Comparison of ENCODE assay signal across 8 cellular contexts in genomic region chr3:17412950-17413530, GRCh38.
A peak's percentile ranks its signal among the peaks of the same experiment; 100 is the strongest.
DNase-seq lines count a peak whose midpoint lies in the region; ATAC-seq and TF ChIP-seq lines count a peak whose summit lies in the region.

No MANE protein-coding gene starts in this region.

- no peaks in the 10 kb centered on the region for H3F3A ChIP-seq in GM23248 (ENCODE audit: insufficient read depth)

- no peaks in the 10 kb centered on the region for H3K36me3 ChIP-seq in GM23248 (ENCODE audit: low read depth)
- H3K36me3 ChIP-seq in KMS-11 (ENCODE audit: insufficient read depth): no peaks in the 10 kb centered on the region
- no peaks in the 10 kb centered on the region for H3K36me3 ChIP-seq in mucosa of descending colon (ENCODE audit: low read depth)

- in situ Hi-C loops in GM23248 (cut with MboI): no loop called here

- no peaks in the 10 kb centered on the region for H3K9me2 ChIP-seq in GM23248 (ENCODE audit: insufficient read depth)

- no peaks in the 10 kb centered on the region for H4K20me1 ChIP-seq in GM23248 (ENCODE audit: insufficient read depth)
- no peaks in the 10 kb centered on the region for H4K20me1 ChIP-seq in KMS-11 (ENCODE audit: insufficient read depth)

- no peak overlapping the region for H3K4me2 ChIP-seq in GM23248 (ENCODE audit: unreplicated experiment)
- H3K4me2 ChIP-seq in KMS-11: no peak overlapping the region

- ATAC-seq in mucosa of descending colon: peak; percentile 77

- no peaks in the 10 kb centered on the region for H3K27me3 ChIP-seq in GM23248 (replicated peaks; ENCODE audit: insufficient read depth)
- no peaks in the 10 kb centered on the region for H3K27me3 ChIP-seq in KMS-11 (ENCODE audit: insufficient read depth, low read depth)

- H3K4me1 ChIP-seq in GM23248 (ENCODE audit: insufficient read depth) (no peaks in the 10 kb centered on the region), KMS-11 (ENCODE audit: low read depth, poor library complexity, severe bottlenecking) (no peaks in the 10 kb centered on the region), mucosa of descending colon (ENCODE audit: low read depth) (no peaks in the 10 kb centered on the region)

- peak; percentile 20 for DNase-seq in stimulated activated CD4-positive, alpha-beta T cell treated with anti-CD3 and anti-CD28 coated beads, Interleukin-4, amount 100 ng/mL, for 24 hours
- no peak for DNase-seq in stimulated activated CD4-positive, alpha-beta T cell treated with anti-CD3 and anti-CD28 coated beads, Interleukin-1b, Interleukin-23, amount 100 ng/mL, for 48 hours
- DNase-seq in GM23248: peak; percentile 73
- DNase-seq in RKO (ENCODE audit: low spot score): peak; percentile 78
- DNase-seq in effector CD4-positive, alpha-beta T cell: peak; percentile 9
- peak in 1 of 3 donors; percentile 58 for DNase-seq in mucosa of descending colon
- DNase-seq in effector CD8-positive, alpha-beta T cell (lab: John Stamatoyannopoulos, UW): no peak

- H3K4me3 ChIP-seq in GM23248: no peak overlapping the region
- no peak overlapping the region for H3K4me3 ChIP-seq in KMS-11 (IDR thresholded peaks at IDR 0.05; ENCODE audit: insufficient read depth, low read depth, low read length)
- H3K4me3 ChIP-seq in mucosa of descending colon: no peak overlapping the region

- no peak overlapping the region for H3K9ac ChIP-seq in GM23248
- no peak overlapping the region for H3K9ac ChIP-seq in KMS-11

- H3K79me2 ChIP-seq in GM23248 (ENCODE audit: insufficient read depth) (no peaks in the 10 kb centered on the region), KMS-11 (ENCODE audit: insufficient read depth, low read depth) (no peaks in the 10 kb centered on the region)

- H3K9me3 ChIP-seq in GM23248 (ENCODE audit: low read depth) (no peaks in the 10 kb centered on the region), mucosa of descending colon (no peaks in the 10 kb centered on the region)

- TF ChIP-seq CTCF in KMS-11 (conservative IDR thresholded peaks at IDR 0.05; ENCODE audit: low read depth, low read length): peak; percentile 64
- peak; percentile 57 for TF ChIP-seq CTCF in mucosa of descending colon (IDR thresholded peaks at IDR 0.05)

- no peak overlapping the region for H3K27ac ChIP-seq in GM23248
- H3K27ac ChIP-seq in KMS-11: no peak overlapping the region

- H2AFZ ChIP-seq in GM23248 (no peak overlapping the region), KMS-11 (ENCODE audit: low read depth) (no peak overlapping the region)

- intact Hi-C loops in mucosa of descending colon (cut with DNase I, micrococcal nuclease): loop anchor here (5.0 to 10.0 kb wide), 3 partner anchors 156 to 811 kb away; no protein-coding TSS in a partner anchor

Comparison
In these comparisons a context has a peak if more than half of its experiments do, and no peak if none do; other contexts are left out.
1. DNase-seq: peak in stimulated activated CD4-positive, alpha-beta T cell treated with anti-CD3 and anti-CD28 coated beads, Interleukin-4, amount 100 ng/mL, for 24 hours (single experiment), GM23248 (single experiment), RKO (single experiment) and effector CD4-positive, alpha-beta T cell (single experiment); none in stimulated activated CD4-positive, alpha-beta T cell treated with anti-CD3 and anti-CD28 coated beads, Interleukin-1b, Interleukin-23, amount 100 ng/mL, for 48 hours (single experiment) and effector CD8-positive, alpha-beta T cell (single experiment).